In genomic region chr15:68312701-68313204, GRCh38 we compare ENCODE assay signal across 15 cellular contexts. TPM values are rescaled to one million over a fixed set of nuclear protein-coding genes. Genes with fewer than 3 reads are reported as not detected.
A peak's percentile ranks its signal among the peaks of the same experiment; 100 is the strongest.
DNase-seq lines count a peak whose midpoint lies in the region; ATAC-seq, FAIRE-seq and TF ChIP-seq lines count a peak whose summit lies in the region.
"Had no signal": no experiment of that assay in that cellular context is flagged by ENCODE, and none has a peak within 500 bp of the region (broad histone marks: within the 10 kb centered on the region; RNA-seq: fewer than 3 reads in every experiment).

No MANE protein-coding gene starts in this region.

- H3K79me2 ChIP-seq in neural progenitor cell (ENCODE audit: low read depth): no peaks in the 10 kb centered on the region

- no peak for FAIRE-seq in bronchial epithelial cell (lab: Jason Lieb, UNC)

- CTCF ChIA-PET in HEK293 (lab: Yijun Ruan, JAX): interaction anchor here (0.6 to 1.4 kb wide), 7 partner anchors 20 to 613 kb away, joined by 3 to 4 read pairs (median 4); no protein-coding TSS in a partner anchor

- H2AFZ ChIP-seq in neural progenitor cell (replicated peaks): peak overlapping the region; percentile 17

- H3K27ac ChIP-seq in HEK293 (ENCODE audit: extremely low read depth, low read depth, low read length): no peak overlapping the region
- no peak overlapping the region for H3K27ac ChIP-seq in neural progenitor cell
- H3K27ac ChIP-seq: BLaER1, colonic mucosa had no signal

- no peak overlapping the region for H3K9ac ChIP-seq in neural progenitor cell
- H3K9ac ChIP-seq: BLaER1 had no signal

- H3K4me1 ChIP-seq in HEK293 (ENCODE audit: control insufficient read depth, insufficient read depth, low read length) (no peaks in the 10 kb centered on the region), neural progenitor cell (peaks cover 20% of the 10 kb centered on the region)
- H3K4me1 ChIP-seq: colonic mucosa had no signal

- H3K36me3 ChIP-seq in HEK293 (ENCODE audit: control insufficient read depth in 2 of 2, insufficient read depth in 1 of 2, low read length in 2 of 2) (no peaks in the 10 kb centered on the region), bronchial epithelial cell (ENCODE audit: control insufficient read depth, insufficient read depth, low read length) (no peaks in the 10 kb centered on the region), neural progenitor cell (no peaks in the 10 kb centered on the region)
- H3K36me3 ChIP-seq: BLaER1, colonic mucosa had no signal

- H3K9me3 ChIP-seq in HEK293 (ENCODE audit: control insufficient read depth, insufficient read depth, low read depth, low read length) (no peaks in the 10 kb centered on the region), neural progenitor cell (ENCODE audit: low read depth) (no peaks in the 10 kb centered on the region)
- H3K9me3 ChIP-seq: BLaER1, colonic mucosa had no signal

- H3K4me3 Mint-ChIP-seq in neural progenitor cell: no peak overlapping the region
- H3K4me3 Mint-ChIP-seq in stimulated activated memory B cell treated with anti-CD40 and anti-IgM and Interleukin-4, amounts not matched to agents 10 μg/mL and 1 μg/mL and 100 μg/mL, for 72 hours: no peak overlapping the region
- H3K4me3 Mint-ChIP-seq: activated CD4-positive, alpha-beta T cell treated with anti-CD3 and anti-CD28 coated beads, Interleukin-2, amount 10 ng/mL, durations not matched to agents 24 days and 14 days; mesothelial cell of epicardium had no signal

- H3K36me3 Mint-ChIP-seq in neural progenitor cell: no peaks in the 10 kb centered on the region
- H3K36me3 Mint-ChIP-seq in stimulated activated memory B cell treated with anti-CD40 and anti-IgM and Interleukin-4, amounts not matched to agents 10 μg/mL and 1 μg/mL and 100 μg/mL, for 72 hours: no peaks in the 10 kb centered on the region
- H3K36me3 Mint-ChIP-seq: mesothelial cell of epicardium had no signal

- no peak for ATAC-seq in HG03196 (IDR thresholded peaks at IDR 0.05; ENCODE audit: unreplicated experiment)
- ATAC-seq in HG03280 (IDR thresholded peaks at IDR 0.05; ENCODE audit: unreplicated experiment): no peak
- ATAC-seq in stimulated activated memory B cell treated with anti-CD40 and anti-IgM and Interleukin-4, amounts not matched to agents 10 μg/mL and 1 μg/mL and 100 μg/mL, for 72 hours: no peak

- peak overlapping the region; percentile 63 for H3K27ac Mint-ChIP-seq in neural progenitor cell
- no peak overlapping the region for H3K27ac Mint-ChIP-seq in stimulated activated memory B cell treated with anti-CD40 and anti-IgM and Interleukin-4, amounts not matched to agents 10 μg/mL and 1 μg/mL and 100 μg/mL, for 72 hours
- H3K27ac Mint-ChIP-seq: activated CD4-positive, alpha-beta T cell treated with anti-CD3 and anti-CD28 coated beads, Interleukin-2, amount 10 ng/mL, durations not matched to agents 24 days and 14 days; mesothelial cell of epicardium had no signal

- peak; percentile 96 for DNase-seq in CD1c-positive myeloid dendritic cell (ENCODE audit: extremely low spot score)
- peak; percentile 85 for DNase-seq in bronchial epithelial cell (ENCODE audit: low read depth)
- DNase-seq in neural progenitor cell (ENCODE audit: low spot score): no peak
- no peak for DNase-seq in 8988T
- DNase-seq: activated CD4-positive, alpha-beta T cell treated with anti-CD3 and anti-CD28 coated beads, Interleukin-2, amount 10 ng/mL, durations not matched to agents 24 days and 14 days; activated naive CD4-positive, alpha-beta T cell treated with Interleukin-2 at 50 U/mL for 16 hours; colonic mucosa; MV-4-11; stimulated activated CD4-positive, alpha-beta T cell treated with anti-CD3 and anti-CD28 coated beads, Interleukin-2, amount 100 ng/mL, for 24 hours had no signal

- H3K27me3 Mint-ChIP-seq in neural progenitor cell (ENCODE audit: insufficient read depth, low read depth): peaks cover 11% of the 10 kb centered on the region
- H3K27me3 Mint-ChIP-seq in stimulated activated memory B cell treated with anti-CD40 and anti-IgM and Interleukin-4, amounts not matched to agents 10 μg/mL and 1 μg/mL and 100 μg/mL, for 72 hours: peaks cover 38% of the 10 kb centered on the region

- H3F3A ChIP-seq in neural progenitor cell (ENCODE audit: low read depth): peaks cover 22% of the 10 kb centered on the region

- H3K4me2 ChIP-seq in neural progenitor cell: no peak overlapping the region
- H3K4me2 ChIP-seq: BLaER1 had no signal

- H3K4me3 ChIP-seq in HEK293 (ENCODE audit: low read depth, low read length): no peak overlapping the region
- no peak overlapping the region for H3K4me3 ChIP-seq in bronchial epithelial cell (ENCODE audit: low read depth, low read length)
- H3K4me3 ChIP-seq in neural progenitor cell: no peak overlapping the region
- H3K4me3 ChIP-seq: BLaER1, colonic mucosa had no signal

- POLR2A ChIA-PET in HEK293 (lab: Yijun Ruan, JAX): no interaction called here

- peaks cover 38% of the 10 kb centered on the region for H3K4me1 Mint-ChIP-seq in neural progenitor cell
- H3K4me1 Mint-ChIP-seq in stimulated activated memory B cell treated with anti-CD40 and anti-IgM and Interleukin-4, amounts not matched to agents 10 μg/mL and 1 μg/mL and 100 μg/mL, for 72 hours: no peaks in the 10 kb centered on the region
- H3K4me1 Mint-ChIP-seq: activated CD4-positive, alpha-beta T cell treated with anti-CD3 and anti-CD28 coated beads, Interleukin-2, amount 10 ng/mL, durations not matched to agents 24 days and 14 days had no signal

- TF ChIP-seq CTCF in HEK293 (tag by site-specific recombination; IDR thresholded peaks at IDR 0.05): no peak
- no peak for TF ChIP-seq CTCF in bronchial epithelial cell (IDR thresholded peaks at IDR 0.05; ENCODE audit: insufficient read depth, low read length, severe bottlenecking)
- TF ChIP-seq CTCF in neural progenitor cell (IDR thresholded peaks at IDR 0.05): no peak

- H3K27me3 ChIP-seq in bronchial epithelial cell (ENCODE audit: control insufficient read depth, insufficient read depth, low read length) (peaks cover 2% of the 10 kb centered on the region), neural progenitor cell (no peaks in the 10 kb centered on the region)
- H3K27me3 ChIP-seq: BLaER1, colonic mucosa had no signal

- H4K20me1 ChIP-seq in neural progenitor cell (ENCODE audit: low read depth): no peaks in the 10 kb centered on the region
- H4K20me1 ChIP-seq: BLaER1 had no signal

- H3K9me3 Mint-ChIP-seq in neural progenitor cell: no peaks in the 10 kb centered on the region
- H3K9me3 Mint-ChIP-seq in stimulated activated memory B cell treated with anti-CD40 and anti-IgM and Interleukin-4, amounts not matched to agents 10 μg/mL and 1 μg/mL and 100 μg/mL, for 72 hours: no peaks in the 10 kb centered on the region
- H3K9me3 Mint-ChIP-seq: activated CD4-positive, alpha-beta T cell treated with anti-CD3 and anti-CD28 coated beads, Interleukin-2, amount 10 ng/mL, durations not matched to agents 24 days and 14 days; mesothelial cell of epicardium had no signal

TF ChIP-seq in HEK293, 187 proteins besides CTCF, POLR2A, EP300 and RAD21:
- TF ChIP-seq ZNF600 (tag by site-specific recombination; IDR thresholded peaks at IDR 0.05) (0 out of 2 replicates have a peak, but pooled peaks have one; percentile 16), RBAK (tag by site-specific recombination; IDR thresholded peaks at IDR 0.05) (no peak), EGR2 (tag by site-specific recombination; IDR thresholded peaks at IDR 0.05; ENCODE audit: low read depth) (peak; percentile 80), ZFHX2 (tag by site-specific recombination; conservative IDR thresholded peaks at IDR 0.05) (peak; percentile 87)

RNA-seq across cellular contexts. Expression of gene FEM1B, which starts 35.2 kb away (rescaled TPM):
- total RNA-seq in bronchial epithelial cell (73.5 and 94.2 TPM in 2 replicates), neural progenitor cell (ENCODE audit: low replicate concordance) (57.2 and 80.0 TPM in 2 replicates)

Comparison
In these comparisons a context has a peak if more than half of its experiments do, and no peak if none do; other contexts are left out.
1. DNase-seq: peak in CD1c-positive myeloid dendritic cell (single experiment) and bronchial epithelial cell (single experiment); none in neural progenitor cell (single experiment) and 8988T (single experiment).